9 cellular contexts compared by ENCODE assay signal in genomic region chr5:96177303-96177869, GRCh38.
DNase-seq lines count a peak whose midpoint lies in the region; ATAC-seq and TF ChIP-seq lines count a peak whose summit lies in the region.
"Had no signal": no experiment of that assay in that cellular context is flagged by ENCODE, and none has a peak within 500 bp of the region (broad histone marks: within the 10 kb centered on the region; RNA-seq: fewer than 3 reads in every experiment).

No MANE protein-coding gene starts in this region.

- no TSS peak for BruUV-seq in OCI-LY7 (replicated peaks; lab: Mats Ljungman, UMichigan)

- ATAC-seq in GM18508 (IDR thresholded peaks at IDR 0.05; ENCODE audit: insufficient read depth, unreplicated experiment): peak; percentile 84
- ATAC-seq in HG02588 (IDR thresholded peaks at IDR 0.05; ENCODE audit: unreplicated experiment): peak; percentile 82
- ATAC-seq in SK-N-SH treated with all-trans-retinoic acid at 6 μM for 48 hours: peak; percentile 86

- H3K27me3 ChIP-seq in osteoblast (ENCODE audit: insufficient read depth, low read length) (no peaks in the 10 kb centered on the region), HAP-1 (ENCODE audit: low read depth) (no peaks in the 10 kb centered on the region)

- H3K4me3 ChIP-seq in osteoblast (ENCODE audit: insufficient read depth, low read length) (peak overlapping the region; percentile 4), HAP-1 (no peak overlapping the region), OCI-LY7 (ENCODE audit: low read depth, low read length, poor library complexity, severe bottlenecking) (no peak overlapping the region)

- DNase-seq in osteoblast (ENCODE audit: insufficient read length, low spot score, missing footprints) (peak; percentile 75), HAP-1 (ENCODE audit: low spot score in 2 of 2) (no peak), ecto neural progenitor cell (ENCODE audit: low spot score) (no peak), cerebellum (ENCODE audit: low spot score) (no peak), OCI-LY7 (ENCODE audit: low spot score) (no peak)
- DNase-seq: head of caudate nucleus had no signal

- H3K4me1 ChIP-seq in osteoblast (ENCODE audit: insufficient read depth, low read length) (peaks cover 21% of the 10 kb centered on the region), HAP-1 (no peaks in the 10 kb centered on the region), OCI-LY7 (ENCODE audit: insufficient read depth, low read length, poor library complexity, severe bottlenecking) (no peaks in the 10 kb centered on the region)

- CTCF ChIA-PET in OCI-LY7 (lab: Charles Lee; ENCODE audit: unreplicated experiment): no interaction called here

- H3K27ac ChIP-seq in osteoblast (ENCODE audit: low read depth, low read length): peak overlapping the region; percentile 74
- no peak overlapping the region for H3K27ac ChIP-seq in OCI-LY7 (ENCODE audit: low read depth, low read length, poor library complexity, severe bottlenecking)

- peak overlapping the region; percentile 53 for H3K4me2 ChIP-seq in osteoblast (ENCODE audit: insufficient read depth, low read length)
- H3K4me2 ChIP-seq in OCI-LY7 (ENCODE audit: low read length): no peak overlapping the region

- TF ChIP-seq CTCF in osteoblast (IDR thresholded peaks at IDR 0.05; ENCODE audit: extremely low read depth, low read depth, low read length): no peak
- TF ChIP-seq CTCF in OCI-LY7 (conservative IDR thresholded peaks at IDR 0.05; ENCODE audit: low read length): no peak

- no peaks in the 10 kb centered on the region for H4K20me1 ChIP-seq in osteoblast (ENCODE audit: insufficient read depth, low read length)
- H4K20me1 ChIP-seq in OCI-LY7 (ENCODE audit: insufficient read depth, low read length): no peaks in the 10 kb centered on the region

- H3K79me2 ChIP-seq in osteoblast (ENCODE audit: insufficient read depth, low read length): no peaks in the 10 kb centered on the region
- H3K79me2 ChIP-seq in OCI-LY7 (ENCODE audit: insufficient read depth, low read depth, low read length): no peaks in the 10 kb centered on the region

- intact Hi-C loops in OCI-LY7 (cut with micrococcal nuclease; ENCODE audit: unreplicated experiment): no loop called here

- in situ Hi-C loops in HAP-1 (cut with MboI; ENCODE audit: low sequenced_read_pairs): no loop called here

- H3K36me3 ChIP-seq in osteoblast (ENCODE audit: insufficient read depth, low read length) (no peaks in the 10 kb centered on the region), HAP-1 (replicated peaks) (no peaks in the 10 kb centered on the region), OCI-LY7 (ENCODE audit: insufficient read depth, low read length) (no peaks in the 10 kb centered on the region)

- peak overlapping the region; percentile 70 for H2AFZ ChIP-seq in osteoblast (ENCODE audit: low read length)
- no peak overlapping the region for H2AFZ ChIP-seq in OCI-LY7 (ENCODE audit: low read length)

- no peaks in the 10 kb centered on the region for H3K9me2 ChIP-seq in OCI-LY7 (ENCODE audit: insufficient read depth, low read length)

- H3K9me3 ChIP-seq in osteoblast (ENCODE audit: low read depth, low read length) (no peaks in the 10 kb centered on the region), HAP-1 (no peaks in the 10 kb centered on the region), OCI-LY7 (ENCODE audit: low read length) (no peaks in the 10 kb centered on the region)

- POLR2A ChIA-PET in OCI-LY7 (lab: Charles Lee): no interaction called here

TF ChIP-seq in SK-N-SH treated with all-trans-retinoic acid at 6 μM for 48 hours, 23 proteins besides CTCF, POLR2A, EP300 and RAD21:
- TF ChIP-seq PPARA (CRISPR knock-in tag; IDR thresholded peaks at IDR 0.05; ENCODE audit: borderline replicate concordance) (no peak), ZNF565 (CRISPR knock-in tag; conservative IDR thresholded peaks at IDR 0.05; ENCODE audit: low read depth) (no peak), GLIS3 (CRISPR knock-in tag; IDR thresholded peaks at IDR 0.05) (no peak), CSRNP3 (CRISPR knock-in tag; IDR thresholded peaks at IDR 0.05) (no peak), CSDC2 (CRISPR knock-in tag; IDR thresholded peaks at IDR 0.05) (no peak), ISL1 (CRISPR knock-in tag; IDR thresholded peaks at IDR 0.05) (0 out of 2 replicates have a peak, but pooled peaks have one; percentile 29), PATZ1 (CRISPR knock-in tag; IDR thresholded peaks at IDR 0.05; ENCODE audit: borderline replicate concordance) (no peak)
